In the genomic region with DNA sequence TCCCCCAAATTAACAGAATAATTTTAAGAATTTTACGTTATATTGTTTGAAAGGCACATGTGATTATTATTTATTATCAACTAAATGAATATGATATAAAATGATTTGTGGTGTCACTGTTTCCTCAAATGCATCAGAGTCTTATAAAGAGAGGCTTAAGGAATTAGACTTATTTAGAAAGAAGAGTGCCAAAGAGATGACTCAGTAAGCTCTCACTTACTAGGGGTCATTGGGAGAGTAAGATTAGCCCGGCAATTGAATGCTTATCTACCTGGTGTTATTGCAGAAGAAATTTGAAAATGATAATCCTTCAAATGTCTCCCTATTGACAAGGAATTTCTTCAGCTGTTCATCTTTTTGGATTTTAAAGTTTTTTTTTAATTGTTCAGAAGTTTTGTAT, we compare ENCODE assay signal across 34 cellular contexts.
"Had no signal": no experiment of that assay in that cellular context is flagged by ENCODE, and none has a peak within 500 bp of the region (broad histone marks: within the 10 kb centered on the region; RNA-seq: fewer than 3 reads in every experiment).

No MANE protein-coding gene starts in this region.

- ATAC-seq: PC-3 had no signal

- DNase-seq: activated B cell treated with CpG ODN at 0.5 μM for 24 hours; activated CD4-positive, alpha-beta memory T cell treated with anti-CD3 and anti-CD28 coated beads for 36 hours; activated CD4-positive, alpha-beta T cell treated with anti-CD3 and anti-CD28 coated beads for 4 hours; activated CD4-positive, alpha-beta T cell treated with anti-CD3 and anti-CD28 coated beads, Interleukin-2, amount 50 U/mL, for 1 hour; activated CD4-positive, CD25-positive, alpha-beta regulatory T cell treated with anti-CD3 and anti-CD28 coated beads, Interleukin-2, amount 50 U/mL, for 72 hours; activated CD8-positive, alpha-beta memory T cell treated with anti-CD3 and anti-CD28 coated beads, Interleukin-2, amount 50 U/mL, for 48 hours; activated effector memory CD4-positive, alpha-beta T cell treated with Interleukin-2 at 50 U/mL for 16 hours; activated naive CD4-positive, alpha-beta T cell; activated naive CD4-positive, alpha-beta T cell treated with anti-CD3 and anti-CD28 coated beads, Interleukin-2, amount 50 U/mL, for 16 hours; activated naive CD8-positive, alpha-beta T cell treated with anti-CD3 and anti-CD28 coated beads for 36 hours; activated T-cell treated with anti-CD3 and anti-CD28 coated beads, Interleukin-2, amount 50 U/mL, for 48 hours; amniotic stem cell; aorta; Karpas-422; KBM-7; NCI-H1105 treated with DMSO at 0.1 percent for 48 hours; NCI-H1436; NCI-H1694; NCI-H1930; NCI-H2081 treated with DMSO at 0.1 percent for 48 hours; NCI-H226; NCI-H446 treated with DMSO at 0.1 percent for 48 hours; NCI-H524; NCI-H69; NK-92 treated with Interleukin-12 subunit alpha and Interleukin-12 subunit beta, amount 100 ng/mL, for 24 hours; PC-3; Peyer's patch; RPMI8226; SHP77 treated with DMSO at 0.1 percent for 48 hours; SW 1271; T-helper 1 cell; T-helper 2 cell; T-helper 9 cell had no signal

- H3K4me3 ChIP-seq: Peyer's patch, SJSA1 had no signal
